1 cellular context compared by ENCODE assay signal in genomic region chr21:32779983-32780382, GRCh38.
TF ChIP-seq lines count a peak whose summit lies in the region.

No MANE protein-coding gene starts in this region.

TF ChIP-seq in GM12878, 131 proteins besides CTCF, POLR2A, EP300 and RAD21 (continued from another document):
- TF ChIP-seq PAX8 (IDR thresholded peaks at IDR 0.05) (no peak), STAT1 (conservative IDR thresholded peaks at IDR 0.05) (no peak), ZBTB4 (CRISPR knock-in tag; IDR thresholded peaks at IDR 0.05) (no peak), SREBF2 (IDR thresholded peaks at IDR 0.05; ENCODE audit: low read length) (no peak)
